ENCODE assay signal across 1 cellular context in genomic region chr1:153615406-153615805, GRCh38.
TF ChIP-seq lines count a peak whose summit lies in the region.

No MANE protein-coding gene starts in this region.

TF ChIP-seq in HCT116, 20 proteins besides CTCF, POLR2A, EP300 and RAD21:
- TF ChIP-seq ATF3 (IDR thresholded peaks at IDR 0.05) (no peak), YY1 (IDR thresholded peaks at IDR 0.05; ENCODE audit: extremely low read depth, insufficient replicate concordance, low read depth, low read length) (no peak), POLR2AphosphoS5 (IDR thresholded peaks at IDR 0.05; ENCODE audit: low read depth, low read length) (no peak), SRF (IDR thresholded peaks at IDR 0.05; ENCODE audit: low read depth) (no peak), ELF1 (IDR thresholded peaks at IDR 0.05; ENCODE audit: borderline replicate concordance, low read depth) (no peak), EZH2 (IDR thresholded peaks at IDR 0.05) (no peak), CEBPB (IDR thresholded peaks at IDR 0.05; ENCODE audit: low read depth) (no peak), JUND (IDR thresholded peaks at IDR 0.05) (no peak), ZNF274 (IDR thresholded peaks at IDR 0.05; ENCODE audit: low read depth, low read length) (no peak), CBX3 (IDR thresholded peaks at IDR 0.05; ENCODE audit: low read depth) (no peak)
TF ChIP-seq in HCT116: peak in this region for 0.
